Comparison of ENCODE assay signal across 15 cellular contexts in the genomic region with DNA sequence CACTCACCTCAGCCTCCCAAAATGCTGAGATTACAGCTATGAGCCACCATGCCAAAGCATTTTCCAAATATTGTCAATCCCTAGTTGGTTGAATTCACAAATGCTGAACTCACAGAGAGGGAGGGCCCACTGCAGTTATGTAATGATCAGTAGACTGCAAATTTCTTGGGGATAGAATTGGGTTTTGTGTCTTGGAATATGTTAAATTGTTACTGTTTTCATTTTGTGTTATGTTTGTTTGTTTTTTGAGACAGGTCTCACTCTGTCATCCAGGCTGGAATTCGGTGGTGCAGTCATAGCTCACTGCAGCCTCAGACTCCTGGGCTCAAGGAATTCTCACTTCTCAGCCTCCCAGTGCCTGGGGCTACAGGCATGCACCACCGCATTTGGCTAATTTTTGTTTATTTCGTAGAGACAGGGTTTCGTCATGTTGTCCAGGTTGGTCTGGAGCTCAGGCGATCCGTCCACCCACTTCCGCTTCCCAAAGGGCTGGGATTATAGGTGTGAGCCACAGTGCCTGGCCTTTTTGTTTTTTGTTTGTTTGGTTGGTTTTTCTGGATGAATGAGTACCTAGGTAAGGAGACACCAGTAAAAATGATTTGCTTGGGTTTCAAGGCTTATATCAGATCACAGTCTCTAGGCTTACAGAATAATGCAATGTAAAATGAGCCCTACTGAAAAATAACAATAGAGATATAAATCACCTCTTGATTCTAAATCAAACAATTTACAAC. TPM values are rescaled to one million over a fixed set of nuclear protein-coding genes. Genes with fewer than 3 reads are reported as not detected.
A peak's percentile ranks its signal among the peaks of the same experiment; 100 is the strongest.
DNase-seq lines count a peak whose midpoint lies in the region; ATAC-seq, FAIRE-seq and TF ChIP-seq lines count a peak whose summit lies in the region.
"Had no signal": no experiment of that assay in that cellular context is flagged by ENCODE, and none has a peak within 500 bp of the region (broad histone marks: within the 10 kb centered on the region; RNA-seq: fewer than 3 reads in every experiment).

No MANE protein-coding gene starts in this region.

- peak overlapping the region; percentile 39 for H4K91ac ChIP-seq in trophoblast cell (ENCODE audit: low read depth, low read length)

- H3K27ac ChIP-seq in K562 (ENCODE audit: extremely low read depth, low read depth, low read length) (peak overlapping the region; percentile 39; the same call in 2 of the 3 replicates), trophoblast cell (ENCODE audit: low read depth, low read length) (peak overlapping the region; percentile 25), right cardiac atrium (ENCODE audit: low read length) (no peak overlapping the region)
- H3K27ac ChIP-seq: body of pancreas, left ventricle myocardium inferior had no signal

- in situ Hi-C loops in K562 (cut with MboI): no loop called here

- no peak for DNase-seq in activated naive CD4-positive, alpha-beta T cell (lab: John Stamatoyannopoulos, UW)
- no peak for DNase-seq in K562 (ENCODE audit: extremely low read depth in 1 of 4, low spot score in 3 of 4)
- DNase-seq in trophoblast cell: peak; percentile 93 to 97
- no peak for DNase-seq in hippocampal formation (lab: John Stamatoyannopoulos, UW)
- no peak for DNase-seq in right cardiac atrium
- DNase-seq: body of pancreas, foreskin melanocyte, HFFc6, left ventricle myocardium inferior, NCI-H187, small intestine had no signal

- no peak for TF ChIP-seq POLR2A in K562 (conservative IDR thresholded peaks at IDR 0.05)

- POLR2A ChIA-PET in K562 (lab: Yijun Ruan, JAX): interaction anchor here (0.7 to 1.9 kb wide), 3 partner anchors 9 to 31 kb away, joined by 3 to 7 read pairs (median 3); a partner anchor contains a TSS

- no peaks in the 10 kb centered on the region for H4K20me1 ChIP-seq in K562 (replicated peaks; ENCODE audit: control insufficient read depth, insufficient read depth, low read length)

- H3K4me2 ChIP-seq in K562 (ENCODE audit: insufficient read depth, low read length) (no peak overlapping the region), trophoblast cell (ENCODE audit: low read length) (peak overlapping the region; percentile 44)

- no peak overlapping the region for H3K9ac ChIP-seq in K562 (ENCODE audit: insufficient read depth in 1 of 2, low read depth in 2 of 2, low read length in 2 of 2)
- no peak overlapping the region for H3K9ac ChIP-seq in trophoblast cell (ENCODE audit: low read length)

- H3K27ac Mint-ChIP-seq in activated naive CD4-positive, alpha-beta T cell treated with anti-CD3 and anti-CD28 coated beads, Interleukin-2, amount 50 U/mL, for 24 hours: peak overlapping the region; percentile 23
- H3K27ac Mint-ChIP-seq: activated naive CD8-positive, alpha-beta T cell; HFFc6 had no signal

- no TSS peak for BruUV-seq in K562 (replicated peaks; lab: Mats Ljungman, UMichigan)

- H3K9me3 Mint-ChIP-seq in activated naive CD4-positive, alpha-beta T cell treated with anti-CD3 and anti-CD28 coated beads, Interleukin-2, amount 50 U/mL, for 24 hours: no peaks in the 10 kb centered on the region
- H3K9me3 Mint-ChIP-seq: HFFc6 had no signal

- CTCF ChIA-PET in K562 (lab: Yijun Ruan, JAX; ENCODE audit: low intra/inter-chr PET ratio): no interaction called here

- intact Hi-C loops in K562 (cut with micrococcal nuclease) (no loop called here), right cardiac atrium (cut with DNase I) (no loop called here)

- H3K18ac ChIP-seq in trophoblast cell (ENCODE audit: low read length): no peak overlapping the region

- no peak overlapping the region for H4K8ac ChIP-seq in trophoblast cell (ENCODE audit: low read depth, low read length)

- no peaks in the 10 kb centered on the region for H3K27me3 Mint-ChIP-seq in activated naive CD4-positive, alpha-beta T cell treated with anti-CD3 and anti-CD28 coated beads, Interleukin-2, amount 50 U/mL, for 24 hours

- no peaks in the 10 kb centered on the region for H3K36me3 ChIP-seq in K562 (ENCODE audit: control insufficient read depth, insufficient read depth, low read length)
- H3K36me3 ChIP-seq in trophoblast cell (ENCODE audit: control insufficient read depth in 1 of 2, insufficient read depth in 2 of 2, low read length in 2 of 2): no peaks in the 10 kb centered on the region
- H3K36me3 ChIP-seq: left ventricle myocardium inferior had no signal

- no peak for TF ChIP-seq RAD21 in Ishikawa (IDR thresholded peaks at IDR 0.05; ENCODE audit: low read depth)
- no peak for TF ChIP-seq RAD21 in K562 (CRISPR knock-in tag; conservative IDR thresholded peaks at IDR 0.05 in 1 of 2, IDR thresholded peaks at IDR 0.05 in 1 of 2)

- FAIRE-seq in K562 (lab: Jason Lieb, UNC): no peak
- FAIRE-seq: small intestine had no signal

- no peak overlapping the region for H3K4ac ChIP-seq in trophoblast cell (ENCODE audit: low read depth, low read length)

- H3K14ac ChIP-seq in trophoblast cell (ENCODE audit: low read length): no peak overlapping the region

- H3K79me2 ChIP-seq in K562 (ENCODE audit: control insufficient read depth, insufficient read depth, low read length) (no peaks in the 10 kb centered on the region), trophoblast cell (ENCODE audit: control insufficient read depth, insufficient read depth, low read length, poor library complexity) (no peaks in the 10 kb centered on the region)

- H3K79me1 ChIP-seq in trophoblast cell (ENCODE audit: low read length): peaks cover 2% of the 10 kb centered on the region

- H3K36me3 Mint-ChIP-seq in activated naive CD4-positive, alpha-beta T cell treated with anti-CD3 and anti-CD28 coated beads, Interleukin-2, amount 50 U/mL, for 24 hours: no peaks in the 10 kb centered on the region
- H3K36me3 Mint-ChIP-seq: activated naive CD8-positive, alpha-beta T cell had no signal

- H3K23ac ChIP-seq in trophoblast cell (ENCODE audit: low read length): no peak overlapping the region

- no peaks in the 10 kb centered on the region for H3K9me1 ChIP-seq in K562 (ENCODE audit: control insufficient read depth, insufficient read depth, low read length)

- WGBS in K562 (ENCODE audit: insufficient coverage, low coverage, missing lambda C conversion rate): 54% methylated on average over 7 of the region's 7 CpGs
- no CpG with 5 or more reads among the region's 7 CpGs for WGBS in trophoblast cell (ENCODE audit: extremely low coverage, insufficient coverage, insufficient read length)
- 75% methylated on average over 7 of the region's 7 CpGs for WGBS in right cardiac atrium

- H3K4me1 ChIP-seq in K562 (replicated peaks in 1 of 2; ENCODE audit: control insufficient read depth in 2 of 2, insufficient read depth in 2 of 2, low read length in 2 of 2) (peaks cover 19 to 30% of the 10 kb centered on the region in 2 experiments), trophoblast cell (ENCODE audit: control insufficient read depth in 1 of 2, insufficient read depth in 2 of 2, low read length in 2 of 2) (peaks cover 4 to 10% of the 10 kb centered on the region in 2 experiments), right cardiac atrium (ENCODE audit: control insufficient read depth, insufficient read depth, low read length) (no peaks in the 10 kb centered on the region)
- H3K4me1 ChIP-seq: body of pancreas, left ventricle myocardium inferior had no signal

- H3K4me1 Mint-ChIP-seq in activated naive CD4-positive, alpha-beta T cell treated with anti-CD3 and anti-CD28 coated beads, Interleukin-2, amount 50 U/mL, for 24 hours: peaks cover 28% of the 10 kb centered on the region

- ATAC-seq in K562: no peak
- no peak for ATAC-seq in HG03442 (IDR thresholded peaks at IDR 0.05; ENCODE audit: unreplicated experiment)
- ATAC-seq in right cardiac atrium: no peak
- ATAC-seq: body of pancreas had no signal

- H2AK5ac ChIP-seq in trophoblast cell (ENCODE audit: low read length): no peak overlapping the region

- no peaks in the 10 kb centered on the region for H3K9me3 ChIP-seq in K562 (replicated peaks; ENCODE audit: control insufficient read depth, insufficient read depth, low read depth, low read length)
- no peaks in the 10 kb centered on the region for H3K9me3 ChIP-seq in trophoblast cell (ENCODE audit: insufficient read depth, low read depth, low read length)
- no peaks in the 10 kb centered on the region for H3K9me3 ChIP-seq in right cardiac atrium (ENCODE audit: control insufficient read depth, low read length)
- H3K9me3 ChIP-seq: body of pancreas, left ventricle myocardium inferior had no signal

- no peak overlapping the region for H3K4me3 Mint-ChIP-seq in activated naive CD4-positive, alpha-beta T cell treated with anti-CD3 and anti-CD28 coated beads, Interleukin-2, amount 50 U/mL, for 24 hours
- H3K4me3 Mint-ChIP-seq: activated naive CD8-positive, alpha-beta T cell; HFFc6 had no signal

- H3K4me3 ChIP-seq in K562 (no peak overlapping the region), trophoblast cell (ENCODE audit: low read depth, low read length) (no peak overlapping the region), right cardiac atrium (ENCODE audit: low read length) (no peak overlapping the region)
- H3K4me3 ChIP-seq: body of pancreas, left ventricle myocardium inferior had no signal

- no peak overlapping the region for H4K12ac ChIP-seq in trophoblast cell (ENCODE audit: low read depth, low read length)

- H2AFZ ChIP-seq in K562 (ENCODE audit: low read depth, low read length) (peak overlapping the region; percentile 46), trophoblast cell (ENCODE audit: insufficient read depth, low read length, poor library complexity) (no peak overlapping the region)

- H2BK5ac ChIP-seq in trophoblast cell (ENCODE audit: low read depth, low read length, poor library complexity): peak overlapping the region; percentile 71

- TF ChIP-seq CTCF in K562 (IDR thresholded peaks at IDR 0.05 in 2 of 3, conservative IDR thresholded peaks at IDR 0.05 in 1 of 3; ENCODE audit: insufficient read depth in 2 of 3, low read depth in 1 of 3, low read length in 3 of 3): no peak

- H2BK12ac ChIP-seq in trophoblast cell (ENCODE audit: low read length): peak overlapping the region; percentile 45

- TF ChIP-seq EP300 in Ishikawa (IDR thresholded peaks at IDR 0.05; ENCODE audit: borderline replicate concordance) (peak; percentile 75), K562 (IDR thresholded peaks at IDR 0.05; ENCODE audit: low read length) (no peak)

- no peaks in the 10 kb centered on the region for H3K27me3 ChIP-seq in K562 (ENCODE audit: control insufficient read depth in 2 of 2, insufficient read depth in 2 of 2, low read length in 2 of 2)
- H3K27me3 ChIP-seq in trophoblast cell (ENCODE audit: insufficient read depth, low read length): no peaks in the 10 kb centered on the region
- H3K27me3 ChIP-seq in right cardiac atrium (ENCODE audit: control insufficient read depth, insufficient read depth): no peaks in the 10 kb centered on the region
- H3K27me3 ChIP-seq: body of pancreas had no signal

- H2BK120ac ChIP-seq in trophoblast cell (ENCODE audit: insufficient read depth, low read length, poor library complexity): no peak overlapping the region

RNA-seq across cellular contexts. Expression of a gene that starts 31.5 kb away (rescaled TPM):
- total RNA-seq in K562 (2011; cell fraction: chromatin; rRNA removed; ENCODE audit: low replicate concordance): 39.5 and 78.6 TPM in 2 replicates
- 36.1 and 37.5 TPM in 2 replicates for total RNA-seq in K562 (2011; cell fraction: nucleolus; rRNA removed)
- total RNA-seq in K562 (2011; cell fraction: nucleoplasm; rRNA removed): 31.4 TPM in 2 replicates
- 124 and 131 TPM in 2 replicates for total RNA-seq in K562 (2014; rRNA removed)
- 155 and 182 TPM in 2 replicates for total RNA-seq in K562 (2014; rRNA removed; fragmentation: Illumina TruSeq; extraction: Trizol)
- total RNA-seq in K562 (2015; rRNA removed; fragmentation: Illumina TruSeq; extraction: Trizol): 154 and 157 TPM in 2 replicates
- 152 and 190 TPM in 2 replicates for total RNA-seq in K562 (2021)
- polyA plus RNA-seq in K562 (2011; rRNA removed): 73.3 and 84.2 TPM in 2 replicates
- polyA plus RNA-seq in K562 (2011; cell fraction: cytosol; rRNA removed): 39.1 and 92.5 TPM in 2 replicates
- 25.1 and 42.3 TPM in 2 replicates for polyA plus RNA-seq in K562 (2011; cell fraction: nucleus; rRNA removed)
- 96.5 and 139 TPM in 2 replicates for polyA plus RNA-seq in K562 (2012)
- polyA plus RNA-seq in K562 (2014; fragmentation: Illumina TruSeq; extraction: Trizol): 148 and 158 TPM in 2 replicates
- 1 to 10 TPM; 2.8 to 7.6 TPM for polyA plus RNA-seq in K562 (2014; fragmentation: Nextera tagmentation; extraction: Ambion mirVana)
- polyA plus RNA-seq in K562 (2014; rRNA removed): 100 and 123 TPM in 2 replicates
- 96.8 and 136 TPM in 2 replicates for polyA minus RNA-seq in K562 (2011; rRNA and poly(A)+ RNA removed)
- 68.8 and 87.5 TPM in 2 replicates for polyA minus RNA-seq in K562 (2011; cell fraction: cytosol; rRNA and poly(A)+ RNA removed)
- 32.4 and 38.9 TPM in 2 replicates for polyA minus RNA-seq in K562 (2011; cell fraction: nucleus; rRNA and poly(A)+ RNA removed)
- polyA plus RNA-seq in trophoblast cell (2013): 86.1 and 91.8 TPM in 2 replicates
- 1 to 10 TPM; 1.2 to 3.6 (median 2.4) TPM for total RNA-seq in right cardiac atrium
- 0.43 TPM for polyA plus RNA-seq in right cardiac atrium

Comparison
In these comparisons a context has a peak if more than half of its experiments do, and no peak if none do; other contexts are left out.
1. DNase-seq: peak in trophoblast cell (2 of 2); none in activated naive CD4-positive, alpha-beta T cell (0 of 4), K562 (0 of 4), hippocampal formation (0 of 2) and right cardiac atrium (0 of 3).
2. RNA of a gene that starts 31.5 kb away (total RNA-seq): 31.4 to 190 TPM in K562; 1.2 to 3.6 TPM in right cardiac atrium; every median in the first group is over 4 times any median in the second.